In the genomic region with DNA sequence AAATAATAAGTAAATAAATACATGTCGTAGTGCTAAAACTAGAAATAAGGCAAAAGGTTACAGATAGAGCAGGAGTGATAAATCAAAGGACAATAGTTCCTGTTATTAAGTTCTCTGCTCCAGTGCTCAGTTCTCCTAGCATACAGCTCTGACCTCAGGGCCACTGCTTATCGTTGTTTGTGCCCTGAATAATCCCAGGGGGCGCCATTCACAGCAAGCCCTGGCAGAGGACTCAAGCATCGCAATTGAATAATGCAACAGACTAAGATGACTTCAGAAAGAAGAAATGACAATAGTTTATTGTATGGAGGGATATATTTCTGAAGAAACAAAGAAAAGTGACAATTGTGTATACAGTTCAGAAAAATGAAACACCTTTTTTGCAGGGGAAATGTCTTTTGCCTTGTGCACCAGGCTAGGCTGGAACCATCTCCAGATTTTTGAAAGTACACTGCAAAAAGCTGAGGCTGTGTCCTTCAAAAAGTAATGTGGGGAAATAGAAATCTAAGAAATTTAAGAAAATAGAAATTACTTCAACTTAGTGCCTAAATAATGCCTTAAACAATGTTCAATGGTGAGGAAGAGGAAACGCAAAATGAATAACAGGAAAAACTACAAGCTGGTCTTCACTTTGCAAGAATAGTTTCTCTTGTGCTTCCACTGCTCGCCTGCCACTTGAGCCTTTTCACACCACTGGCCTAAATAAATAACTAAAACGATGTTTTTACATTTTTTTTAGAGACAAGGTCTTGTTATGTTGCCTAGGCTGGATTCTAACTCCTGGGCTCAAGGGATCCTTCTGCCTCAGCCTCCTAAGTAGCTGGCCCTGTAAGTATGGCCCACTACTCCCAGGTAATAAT, we compare ENCODE assay signal across 8 cellular contexts. TPM values are rescaled to one million over a fixed set of nuclear protein-coding genes. Genes with fewer than 3 reads are reported as not detected.
DNase-seq lines count a peak whose midpoint lies in the region; ATAC-seq and TF ChIP-seq lines count a peak whose summit lies in the region.

No MANE protein-coding gene starts in this region.

- peak; percentile 34 to 70 (median 53) for TF ChIP-seq CTCF in body of pancreas (IDR thresholded peaks at IDR 0.05)
- no peak for TF ChIP-seq CTCF in lung (IDR thresholded peaks at IDR 0.05; ENCODE audit: control extremely low read depth, extremely low read depth)
- peak in 3 of 6 experiments; percentile 23 to 44 (median 26) for TF ChIP-seq CTCF in thyroid gland (IDR thresholded peaks at IDR 0.05)

- peak; percentile 64 for ATAC-seq in HG02981 (IDR thresholded peaks at IDR 0.05; ENCODE audit: unreplicated experiment)
- ATAC-seq in body of pancreas = peak; percentile 60
- peak; percentile 34 for ATAC-seq in lung (ENCODE audit: insufficient read depth, low FRiP score)

- no peak overlapping the region for H3K27ac ChIP-seq in body of pancreas
- no peak overlapping the region for H3K27ac ChIP-seq in lung (ENCODE audit: low read depth in 1 of 2, low read length in 1 of 2)
- H3K27ac ChIP-seq in thyroid gland = no peak overlapping the region

- DNase-seq in EH (ENCODE audit: low read depth) (peak; percentile 36), T-helper 1 cell (peak in 3 of 5 donors; percentile 19 to 50 (median 36)), body of pancreas (peak; percentile 62 to 75 (median 67)), lung (ENCODE audit: low spot score) (peak; percentile 51), thyroid gland (peak; percentile 38 to 54), NCI-H128 (lab: John Stamatoyannopoulos, UW; ENCODE audit: unreplicated experiment) (no peak), GM19238 (ENCODE audit: insufficient read length, low spot score) (no peak)

- H3K9me3 ChIP-seq in body of pancreas (no peaks in the 10 kb centered on the region), lung (ENCODE audit: control insufficient read depth in 2 of 2, insufficient read depth in 1 of 2, low read length in 1 of 2) (no peaks in the 10 kb centered on the region), thyroid gland (no peaks in the 10 kb centered on the region)

- TF ChIP-seq POLR2A in body of pancreas (IDR thresholded peaks at IDR 0.05) = no peak
- TF ChIP-seq POLR2A in thyroid gland (IDR thresholded peaks at IDR 0.05) = no peak

- no peaks in the 10 kb centered on the region for H3K27me3 ChIP-seq in body of pancreas
- H3K27me3 ChIP-seq in lung (ENCODE audit: control insufficient read depth, insufficient read depth) = no peaks in the 10 kb centered on the region
- no peaks in the 10 kb centered on the region for H3K27me3 ChIP-seq in thyroid gland

- no peaks in the 10 kb centered on the region for H3K4me1 ChIP-seq in body of pancreas
- no peaks in the 10 kb centered on the region for H3K4me1 ChIP-seq in lung (ENCODE audit: control insufficient read depth in 2 of 2, insufficient read depth in 2 of 2, low read length in 2 of 2)
- H3K4me1 ChIP-seq in thyroid gland = peaks cover 7 to 9% of the 10 kb centered on the region in 2 donors

- no peak overlapping the region for H3K4me3 ChIP-seq in body of pancreas
- H3K4me3 ChIP-seq in lung = no peak overlapping the region
- no peak overlapping the region for H3K4me3 ChIP-seq in thyroid gland (replicated peaks in 1 of 3)

- intact Hi-C loops in body of pancreas (cut with DNase I) (no loop called here), thyroid gland (cut with DNase I) (no loop called here)

- WGBS in body of pancreas, 2 donors = 29 to 31% methylated on average over 7 of the region's 7 CpGs
- WGBS in lung, 2 donors = 38 to 43% methylated on average over 7 of the region's 7 CpGs
- WGBS in thyroid gland, 2 donors = 31 to 36% methylated on average over 7 of the region's 7 CpGs

- H3K36me3 ChIP-seq in body of pancreas (replicated peaks in 1 of 2; ENCODE audit: insufficient read depth in 1 of 2, low read depth in 2 of 2) (no peaks in the 10 kb centered on the region), lung (ENCODE audit: control insufficient read depth in 2 of 2, insufficient read depth in 2 of 2, low read length in 2 of 2) (no peaks in the 10 kb centered on the region), thyroid gland (no peaks in the 10 kb centered on the region)

RNA-seq across cellular contexts. Expression of a gene that starts 19.0 kb away (rescaled TPM):
- 10 to 100 TPM; 14.5 to 14.8 TPM for total RNA-seq in body of pancreas
- total RNA-seq in lung = 10 to 100 TPM; 11.1 to 25.1 TPM
- polyA plus RNA-seq in lung = 10 to 100 TPM; 11.3 to 14.2 TPM
- 10 to 100 TPM; 14.8 to 22.2 (median 17.9) TPM for total RNA-seq in thyroid gland

Comparison
In these comparisons a context has a peak if more than half of its experiments do, and no peak if none do; other contexts are left out.
1. DNase-seq: peak in EH (single experiment), T-helper 1 cell (3 of 5), body of pancreas (4 of 4), lung (single experiment) and thyroid gland (2 of 2); none in NCI-H128 (single experiment) and GM19238 (single experiment).
2. Peak in every context shown above with its lines, with median percentiles within 50 percentile points of each other: ATAC-seq.